ENCODE assay signal across 8 cellular contexts in genomic region chr6:119742188-119742803, GRCh38.
DNase-seq lines count a peak whose midpoint lies in the region; ATAC-seq and TF ChIP-seq lines count a peak whose summit lies in the region.

No MANE protein-coding gene starts in this region.

- H3K4me3 Mint-ChIP-seq in activated CD8-positive, alpha-beta T cell treated with anti-CD3 and anti-CD28 coated beads, Interleukin-2, amount 10 ng/mL, durations not matched to agents 7 days and 5 days = no peak overlapping the region
- peak overlapping the region in 1 of 10 donors; percentile 2 for H3K4me3 Mint-ChIP-seq in naive thymus-derived CD8-positive, alpha-beta T cell

- no peak overlapping the region for H3K4me3 ChIP-seq in AG10803 (ENCODE audit: low read length)
- H3K4me3 ChIP-seq in esophagus muscularis mucosa = no peak overlapping the region

- CTCF ChIA-PET in activated CD8-positive, alpha-beta T cell treated with anti-CD3 and anti-CD28 coated beads, Interleukin-2, amount 10 ng/mL, durations not matched to agents 7 days and 5 days (lab: Charles Lee) = interaction anchor here (0.6 to 0.7 kb wide), 2 partner anchors 18 to 616 kb away, joined by 3 read pairs; no protein-coding TSS in a partner anchor

- ATAC-seq in GM18868 (IDR thresholded peaks at IDR 0.05; ENCODE audit: unreplicated experiment) = peak; percentile 96
- peak; percentile 80 for ATAC-seq in HG03060 (IDR thresholded peaks at IDR 0.05; ENCODE audit: low read depth, unreplicated experiment)
- ATAC-seq in activated CD8-positive, alpha-beta T cell treated with anti-CD3 and anti-CD28 coated beads, Interleukin-2, amount 10 ng/mL, durations not matched to agents 7 days and 5 days = peak; percentile 75
- ATAC-seq in naive thymus-derived CD8-positive, alpha-beta T cell = peak; percentile 46 to 60

- no peak for TF ChIP-seq POLR2A in esophagus muscularis mucosa (IDR thresholded peaks at IDR 0.05; ENCODE audit: low read depth)

- no peaks in the 10 kb centered on the region for H3K4me1 ChIP-seq in esophagus muscularis mucosa

- no peak for TF ChIP-seq EP300 in esophagus muscularis mucosa (IDR thresholded peaks at IDR 0.05)

- 17% methylated on average over 6 of the region's 6 CpGs for WGBS in esophagus muscularis mucosa

- TF ChIP-seq CTCF in AG10803 (conservative IDR thresholded peaks at IDR 0.05; ENCODE audit: low read length) (peak; percentile 85), esophagus muscularis mucosa (IDR thresholded peaks at IDR 0.05) (peak; percentile 53 to 78 (median 63))

- no peak overlapping the region for H3K27ac Mint-ChIP-seq in activated CD8-positive, alpha-beta T cell treated with anti-CD3 and anti-CD28 coated beads, Interleukin-2, amount 10 ng/mL, durations not matched to agents 7 days and 5 days
- peak overlapping the region in 1 of 10 donors; percentile 11 for H3K27ac Mint-ChIP-seq in naive thymus-derived CD8-positive, alpha-beta T cell

- no peaks in the 10 kb centered on the region for H3K4me1 Mint-ChIP-seq in activated CD8-positive, alpha-beta T cell treated with anti-CD3 and anti-CD28 coated beads, Interleukin-2, amount 10 ng/mL, durations not matched to agents 7 days and 5 days (ENCODE audit: low read depth)
- H3K4me1 Mint-ChIP-seq in naive thymus-derived CD8-positive, alpha-beta T cell = peaks cover 0 to 4% (median 0%) of the 10 kb centered on the region in 4 donors

- no peaks in the 10 kb centered on the region for H3K9me3 Mint-ChIP-seq in activated CD8-positive, alpha-beta T cell treated with anti-CD3 and anti-CD28 coated beads, Interleukin-2, amount 10 ng/mL, durations not matched to agents 7 days and 5 days (ENCODE audit: insufficient read depth)
- H3K9me3 Mint-ChIP-seq in naive thymus-derived CD8-positive, alpha-beta T cell = no peaks in the 10 kb centered on the region

- DNase-seq in AG10803 (ENCODE audit: low read depth) = peak; percentile 41
- peak; percentile 39 for DNase-seq in NCI-H524 treated with DMSO at 0.1 percent for 48 hours (lab: John Stamatoyannopoulos, UW)
- DNase-seq in activated CD8-positive, alpha-beta T cell treated with anti-CD3 and anti-CD28 coated beads, Interleukin-2, amount 10 ng/mL, durations not matched to agents 7 days and 5 days = peak; percentile 71
- no peak for DNase-seq in esophagus muscularis mucosa (ENCODE audit: extremely low spot score)
- DNase-seq in naive thymus-derived CD8-positive, alpha-beta T cell = peak in 9 of 10 donors; percentile 23 to 60 (median 35)
- peak; percentile 70 for DNase-seq in superior temporal gyrus (ENCODE audit: extremely low spot score)

- H3K27me3 Mint-ChIP-seq in activated CD8-positive, alpha-beta T cell treated with anti-CD3 and anti-CD28 coated beads, Interleukin-2, amount 10 ng/mL, durations not matched to agents 7 days and 5 days (ENCODE audit: low read depth) = peaks cover 6% of the 10 kb centered on the region
- peaks cover 0 to 10% (median 3%) of the 10 kb centered on the region in 5 donors for H3K27me3 Mint-ChIP-seq in naive thymus-derived CD8-positive, alpha-beta T cell

- H3K27ac ChIP-seq in esophagus muscularis mucosa (replicated peaks in 1 of 4) = no peak overlapping the region

- no peaks in the 10 kb centered on the region for H3K9me3 ChIP-seq in esophagus muscularis mucosa

- intact Hi-C loops in esophagus muscularis mucosa (cut with DNase I) = no loop called here

- no peaks in the 10 kb centered on the region for H3K36me3 ChIP-seq in esophagus muscularis mucosa

- H3K27me3 ChIP-seq in esophagus muscularis mucosa = no peaks in the 10 kb centered on the region

- POLR2A ChIA-PET in activated CD8-positive, alpha-beta T cell treated with anti-CD3 and anti-CD28 coated beads, Interleukin-2, amount 10 ng/mL, durations not matched to agents 7 days and 5 days (lab: Charles Lee) = no interaction called here
- POLR2A ChIA-PET in naive thymus-derived CD8-positive, alpha-beta T cell (lab: Charles Lee) = no interaction called here

- H3K36me3 Mint-ChIP-seq in activated CD8-positive, alpha-beta T cell treated with anti-CD3 and anti-CD28 coated beads, Interleukin-2, amount 10 ng/mL, durations not matched to agents 7 days and 5 days (ENCODE audit: low read depth) = no peaks in the 10 kb centered on the region
- no peaks in the 10 kb centered on the region for H3K36me3 Mint-ChIP-seq in naive thymus-derived CD8-positive, alpha-beta T cell
